8 cellular contexts compared by ENCODE assay signal in genomic region chr2:69387770-69388481, GRCh38. TPM values are rescaled to one million over a fixed set of nuclear protein-coding genes. Genes with fewer than 3 reads are reported as not detected.
DNase-seq lines count a peak whose midpoint lies in the region; ATAC-seq and TF ChIP-seq lines count a peak whose summit lies in the region.

No MANE protein-coding gene starts in this region.

- peak overlapping the region; percentile 98 for H3K27ac Mint-ChIP-seq in chondrocyte (ENCODE audit: unreplicated experiment)
- H3K27ac Mint-ChIP-seq in naive thymus-derived CD8-positive, alpha-beta T cell = peak overlapping the region in 9 of 10 donors; percentile 79 to 94 (median 90)

- peak overlapping the region; percentile 84 for H3K4me3 Mint-ChIP-seq in chondrocyte (ENCODE audit: unreplicated experiment)
- peak overlapping the region; percentile 85 to 94 (median 89) for H3K4me3 Mint-ChIP-seq in naive thymus-derived CD8-positive, alpha-beta T cell

- no peaks in the 10 kb centered on the region for H3K27me3 Mint-ChIP-seq in chondrocyte (ENCODE audit: low read depth)
- no peaks in the 10 kb centered on the region for H3K27me3 Mint-ChIP-seq in naive thymus-derived CD8-positive, alpha-beta T cell

- DNase-seq in DMS53 (lab: John Stamatoyannopoulos, UW) (peak; percentile 69), NCI-H146 treated with DMSO at 0.1 percent for 48 hours (lab: John Stamatoyannopoulos, UW; ENCODE audit: unreplicated experiment) (peak; percentile 28), chondrocyte (ENCODE audit: low spot score) (no peak), iPS-NIHi7 (ENCODE audit: extremely low spot score) (no peak), NCI-H2171 treated with DMSO at 0.1 percent for 48 hours (lab: John Stamatoyannopoulos, UW) (no peak), OCI-M2 (lab: John Stamatoyannopoulos, UW; ENCODE audit: unreplicated experiment) (no peak)
- DNase-seq in naive thymus-derived CD8-positive, alpha-beta T cell = no peak

- TF ChIP-seq CTCF in chondrocyte (IDR thresholded peaks at IDR 0.05) = no peak

- no peak for ATAC-seq in naive thymus-derived CD8-positive, alpha-beta T cell
- no peak for ATAC-seq in HG02870 (IDR thresholded peaks at IDR 0.05; ENCODE audit: unreplicated experiment)

- no peaks in the 10 kb centered on the region for H3K36me3 Mint-ChIP-seq in chondrocyte (ENCODE audit: low read depth)
- no peaks in the 10 kb centered on the region for H3K36me3 Mint-ChIP-seq in naive thymus-derived CD8-positive, alpha-beta T cell

- POLR2A ChIA-PET in naive thymus-derived CD8-positive, alpha-beta T cell (lab: Charles Lee) = no interaction called here

- no peaks in the 10 kb centered on the region for H3K9me3 Mint-ChIP-seq in chondrocyte (ENCODE audit: low read depth)
- no peaks in the 10 kb centered on the region for H3K9me3 Mint-ChIP-seq in naive thymus-derived CD8-positive, alpha-beta T cell

- H3K4me1 Mint-ChIP-seq in chondrocyte (ENCODE audit: low read depth) = peaks cover 38% of the 10 kb centered on the region
- H3K4me1 Mint-ChIP-seq in naive thymus-derived CD8-positive, alpha-beta T cell = peaks cover 7 to 39% (median 34%) of the 10 kb centered on the region in 4 donors

RNA-seq across cellular contexts. Expression of gene GFPT1, which starts 0.9 kb away (rescaled TPM):
- 102 to 144 TPM (median 142 TPM) in 3 replicates for total RNA-seq in chondrocyte
- total RNA-seq in naive thymus-derived CD8-positive, alpha-beta T cell = 10 to 100 TPM; 16.9 to 20.2 TPM
- polyA plus RNA-seq in naive thymus-derived CD8-positive, alpha-beta T cell = 10 to 100 TPM in 1 of 3 donors, 1 to 10 TPM in 2; 6.2 to 12.1 (median 7.6) TPM

RNA-seq across cellular contexts. Expression of gene NFU1, which starts 49.3 kb away (rescaled TPM):
- 40.7 to 42.5 TPM (median 40.7 TPM) in 3 replicates for total RNA-seq in chondrocyte
- total RNA-seq in naive thymus-derived CD8-positive, alpha-beta T cell = 10 to 100 TPM; 29.6 to 32.7 TPM
- polyA plus RNA-seq in naive thymus-derived CD8-positive, alpha-beta T cell = 10 to 100 TPM; 78.6 to 96.9 (median 88.9) TPM

Comparison
In these comparisons a context has a peak if more than half of its experiments do, and no peak if none do; other contexts are left out.
1. DNase-seq: peak in DMS53 (single experiment) and NCI-H146 treated with DMSO at 0.1 percent for 48 hours (single experiment); none in chondrocyte (single experiment), naive thymus-derived CD8-positive, alpha-beta T cell (0 of 10), iPS-NIHi7 (single experiment), NCI-H2171 treated with DMSO at 0.1 percent for 48 hours (single experiment) and OCI-M2 (single experiment).